Comparison of ENCODE assay signal across 9 cellular contexts in genomic region chr19:19110410-19111137, GRCh38. TPM values are rescaled to one million over a fixed set of nuclear protein-coding genes. Genes with fewer than 3 reads are reported as not detected.
DNase-seq lines count a peak whose midpoint lies in the region; ATAC-seq, FAIRE-seq and TF ChIP-seq lines count a peak whose summit lies in the region.
"Had no signal": no experiment of that assay in that cellular context is flagged by ENCODE, and none has a peak within 500 bp of the region (broad histone marks: within the 10 kb centered on the region; RNA-seq: fewer than 3 reads in every experiment).

No MANE protein-coding gene starts in this region.

- ATAC-seq in activated naive CD8-positive, alpha-beta T cell treated with anti-CD3 and anti-CD28 coated beads, Interleukin-2, amount 10 ng/mL, durations not matched to agents 7 days and 5 days (ENCODE audit: low read depth): peak; percentile 47
- peak; percentile 66 for ATAC-seq in stimulated activated naive CD8-positive, alpha-beta T cell treated with anti-CD3 and anti-CD28 coated beads, Interleukin-15, amount 100 ng/mL, for 72 hours

- FAIRE-seq in GM12891 (lab: Jason Lieb, UNC) (no peak), GM19239 (lab: Jason Lieb, UNC) (no peak)

- TF ChIP-seq POLR2A in GM12891 (IDR thresholded peaks at IDR 0.05; ENCODE audit: low read depth, low read length): no peak

- H3K27me3 Mint-ChIP-seq in activated CD4-positive, alpha-beta T cell treated with anti-CD3 and anti-CD28 coated beads, Interleukin-2, amount 10 ng/mL, durations not matched to agents 7 days and 5 days: no peaks in the 10 kb centered on the region
- H3K27me3 Mint-ChIP-seq in activated naive CD8-positive, alpha-beta T cell treated with anti-CD3 and anti-CD28 coated beads, Interleukin-2, amount 10 ng/mL, durations not matched to agents 7 days and 5 days: no peaks in the 10 kb centered on the region
- H3K27me3 Mint-ChIP-seq in stimulated activated naive CD8-positive, alpha-beta T cell treated with anti-CD3 and anti-CD28 coated beads, Interleukin-15, amount 100 ng/mL, for 72 hours: no peaks in the 10 kb centered on the region

- H3K27ac Mint-ChIP-seq in activated CD4-positive, alpha-beta T cell treated with anti-CD3 and anti-CD28 coated beads, Interleukin-2, amount 10 ng/mL, durations not matched to agents 7 days and 5 days: no peak overlapping the region
- no peak overlapping the region for H3K27ac Mint-ChIP-seq in activated naive CD8-positive, alpha-beta T cell treated with anti-CD3 and anti-CD28 coated beads, Interleukin-2, amount 10 ng/mL, durations not matched to agents 7 days and 5 days
- H3K27ac Mint-ChIP-seq in stimulated activated naive CD8-positive, alpha-beta T cell treated with anti-CD3 and anti-CD28 coated beads, Interleukin-15, amount 100 ng/mL, for 72 hours: no peak overlapping the region

- no peaks in the 10 kb centered on the region for H3K9me3 Mint-ChIP-seq in activated CD4-positive, alpha-beta T cell treated with anti-CD3 and anti-CD28 coated beads, Interleukin-2, amount 10 ng/mL, durations not matched to agents 7 days and 5 days
- H3K9me3 Mint-ChIP-seq in activated naive CD8-positive, alpha-beta T cell treated with anti-CD3 and anti-CD28 coated beads, Interleukin-2, amount 10 ng/mL, durations not matched to agents 7 days and 5 days: no peaks in the 10 kb centered on the region
- H3K9me3 Mint-ChIP-seq in stimulated activated naive CD8-positive, alpha-beta T cell treated with anti-CD3 and anti-CD28 coated beads, Interleukin-15, amount 100 ng/mL, for 72 hours: no peaks in the 10 kb centered on the region

- peaks cover 1% of the 10 kb centered on the region for H3K4me1 Mint-ChIP-seq in activated CD4-positive, alpha-beta T cell treated with anti-CD3 and anti-CD28 coated beads, Interleukin-2, amount 10 ng/mL, durations not matched to agents 7 days and 5 days
- peaks cover 5% of the 10 kb centered on the region for H3K4me1 Mint-ChIP-seq in activated naive CD8-positive, alpha-beta T cell treated with anti-CD3 and anti-CD28 coated beads, Interleukin-2, amount 10 ng/mL, durations not matched to agents 7 days and 5 days
- peaks cover 24% of the 10 kb centered on the region for H3K4me1 Mint-ChIP-seq in stimulated activated naive CD8-positive, alpha-beta T cell treated with anti-CD3 and anti-CD28 coated beads, Interleukin-15, amount 100 ng/mL, for 72 hours

- POLR2A ChIA-PET in activated CD4-positive, alpha-beta T cell treated with anti-CD3 and anti-CD28 coated beads, Interleukin-2, amount 10 ng/mL, durations not matched to agents 7 days and 5 days (lab: Charles Lee): no interaction called here
- POLR2A ChIA-PET in activated naive CD8-positive, alpha-beta T cell treated with anti-CD3 and anti-CD28 coated beads, Interleukin-2, amount 10 ng/mL, durations not matched to agents 7 days and 5 days (lab: Charles Lee): no interaction called here

- H3K4me3 Mint-ChIP-seq in activated CD4-positive, alpha-beta T cell treated with anti-CD3 and anti-CD28 coated beads, Interleukin-2, amount 10 ng/mL, durations not matched to agents 7 days and 5 days: no peak overlapping the region
- H3K4me3 Mint-ChIP-seq in activated naive CD8-positive, alpha-beta T cell treated with anti-CD3 and anti-CD28 coated beads, Interleukin-2, amount 10 ng/mL, durations not matched to agents 7 days and 5 days: no peak overlapping the region
- no peak overlapping the region for H3K4me3 Mint-ChIP-seq in stimulated activated naive CD8-positive, alpha-beta T cell treated with anti-CD3 and anti-CD28 coated beads, Interleukin-15, amount 100 ng/mL, for 72 hours

- H3K36me3 Mint-ChIP-seq in activated CD4-positive, alpha-beta T cell treated with anti-CD3 and anti-CD28 coated beads, Interleukin-2, amount 10 ng/mL, durations not matched to agents 7 days and 5 days (ENCODE audit: low read depth): no peaks in the 10 kb centered on the region
- no peaks in the 10 kb centered on the region for H3K36me3 Mint-ChIP-seq in activated naive CD8-positive, alpha-beta T cell treated with anti-CD3 and anti-CD28 coated beads, Interleukin-2, amount 10 ng/mL, durations not matched to agents 7 days and 5 days

- DNase-seq in activated CD4-positive, alpha-beta T cell treated with anti-CD3 and anti-CD28 coated beads, Interleukin-2, amount 10 ng/mL, durations not matched to agents 7 days and 5 days: peak; percentile 21
- DNase-seq in activated CD4-positive, alpha-beta T cell treated with anti-CD3 and anti-CD28 coated beads, Interleukin-2, amount 50 U/mL, for 4 hours: no peak
- peak; percentile 51 for DNase-seq in activated naive CD8-positive, alpha-beta T cell treated with anti-CD3 and anti-CD28 coated beads, Interleukin-2, amount 10 ng/mL, durations not matched to agents 7 days and 5 days
- DNase-seq in iPS-NIHi11 (ENCODE audit: low spot score) (peak; percentile 76), amniotic stem cell (lab: John Stamatoyannopoulos, UW) (no peak), GM12891 (ENCODE audit: insufficient read length, low spot score) (no peak), GM19239 (ENCODE audit: insufficient read length, low spot score) (no peak)
- no peak for DNase-seq in stimulated activated naive CD8-positive, alpha-beta T cell treated with anti-CD3 and anti-CD28 coated beads, Interleukin-15, amount 100 ng/mL, for 72 hours
- DNase-seq: NCI-H69 had no signal

- CTCF ChIA-PET in activated CD4-positive, alpha-beta T cell treated with anti-CD3 and anti-CD28 coated beads, Interleukin-2, amount 10 ng/mL, durations not matched to agents 7 days and 5 days (lab: Charles Lee): interaction anchor here (0.7 kb wide), 1 partner anchor 12 kb away, joined by 3 read pairs; no protein-coding TSS in a partner anchor

TF ChIP-seq in GM12891, 5 proteins besides CTCF, POLR2A, EP300 and RAD21:
- TF ChIP-seq SPI1 (IDR thresholded peaks at IDR 0.05; ENCODE audit: low read depth, low read length) (no peak), TAF1 (IDR thresholded peaks at IDR 0.05; ENCODE audit: low read depth, low read length) (no peak), POU2F2 (IDR thresholded peaks at IDR 0.05; ENCODE audit: low read depth, low read length) (no peak), PAX5 (IDR thresholded peaks at IDR 0.05; ENCODE audit: insufficient read depth, low read length, severe bottlenecking) (no peak), POLR2AphosphoS5 (IDR thresholded peaks at IDR 0.05; ENCODE audit: low read depth, low read length) (no peak)
TF ChIP-seq in GM12891: peak in this region for 0.

RNA-seq across cellular contexts. Expression of gene TMEM161A, which starts 27.7 kb away (rescaled TPM):
- 10 to 100 TPM; 23.1 to 24.1 TPM for total RNA-seq in activated CD4-positive, alpha-beta T cell treated with anti-CD3 and anti-CD28 coated beads, Interleukin-2, amount 10 ng/mL, durations not matched to agents 7 days and 5 days
- 10 to 100 TPM; 25.8 to 30.5 TPM for total RNA-seq in activated naive CD8-positive, alpha-beta T cell treated with anti-CD3 and anti-CD28 coated beads, Interleukin-2, amount 10 ng/mL, durations not matched to agents 7 days and 5 days
- 14.2 TPM for polyA plus RNA-seq in GM12891 (2012; ENCODE audit: low read depth, missing spikeins)

RNA-seq across cellular contexts. Expression of gene SLC25A42, which starts 46.8 kb away (rescaled TPM):
- 10 to 100 TPM; 20.6 to 22.2 TPM for total RNA-seq in activated CD4-positive, alpha-beta T cell treated with anti-CD3 and anti-CD28 coated beads, Interleukin-2, amount 10 ng/mL, durations not matched to agents 7 days and 5 days
- total RNA-seq in activated naive CD8-positive, alpha-beta T cell treated with anti-CD3 and anti-CD28 coated beads, Interleukin-2, amount 10 ng/mL, durations not matched to agents 7 days and 5 days: 10 to 100 TPM; 20.4 to 22.0 TPM
- polyA plus RNA-seq in GM12891 (2012; ENCODE audit: low read depth, missing spikeins): 8.0 TPM

RNA-seq across cellular contexts. Expression of gene MEF2B, which starts 59.5 kb away (rescaled TPM):
- 1 to 10 TPM; 2.4 to 3.4 TPM for total RNA-seq in activated CD4-positive, alpha-beta T cell treated with anti-CD3 and anti-CD28 coated beads, Interleukin-2, amount 10 ng/mL, durations not matched to agents 7 days and 5 days
- total RNA-seq in activated naive CD8-positive, alpha-beta T cell treated with anti-CD3 and anti-CD28 coated beads, Interleukin-2, amount 10 ng/mL, durations not matched to agents 7 days and 5 days: 1 to 10 TPM; 5.2 TPM
- polyA plus RNA-seq in GM12891 (2012; ENCODE audit: low read depth, missing spikeins): 64.8 TPM

Comparison
In these comparisons a context has a peak if more than half of its experiments do, and no peak if none do; other contexts are left out.
1. DNase-seq: peak in activated CD4-positive, alpha-beta T cell treated with anti-CD3 and anti-CD28 coated beads, Interleukin-2, amount 10 ng/mL, durations not matched to agents 7 days and 5 days (single experiment), activated naive CD8-positive, alpha-beta T cell treated with anti-CD3 and anti-CD28 coated beads, Interleukin-2, amount 10 ng/mL, durations not matched to agents 7 days and 5 days (single experiment) and iPS-NIHi11 (single experiment); none in activated CD4-positive, alpha-beta T cell treated with anti-CD3 and anti-CD28 coated beads, Interleukin-2, amount 50 U/mL, for 4 hours (0 of 2), stimulated activated naive CD8-positive, alpha-beta T cell treated with anti-CD3 and anti-CD28 coated beads, Interleukin-15, amount 100 ng/mL, for 72 hours (0 of 2), amniotic stem cell (single experiment), GM12891 (single experiment) and GM19239 (single experiment).